ENCODE assay signal across 9 cellular contexts in genomic region chr7:47635091-47636090, GRCh38. TPM values are rescaled to one million over a fixed set of nuclear protein-coding genes. Genes with fewer than 3 reads are reported as not detected.
DNase-seq lines count a peak whose midpoint lies in the region; ATAC-seq and TF ChIP-seq lines count a peak whose summit lies in the region.
"Had no signal": no experiment of that assay in that cellular context is flagged by ENCODE, and none has a peak within 500 bp of the region (broad histone marks: within the 10 kb centered on the region; RNA-seq: fewer than 3 reads in every experiment).

No MANE protein-coding gene starts in this region.

- H3K4me1 Mint-ChIP-seq in activated CD4-positive, alpha-beta T cell treated with anti-CD3 and anti-CD28 coated beads for 36 hours, result no peaks in the 10 kb centered on the region

- no peaks in the 10 kb centered on the region for H3K27me3 Mint-ChIP-seq in activated CD4-positive, alpha-beta T cell treated with anti-CD3 and anti-CD28 coated beads for 36 hours

- no peak overlapping the region for H3K27ac Mint-ChIP-seq in activated CD4-positive, alpha-beta T cell treated with anti-CD3 and anti-CD28 coated beads for 36 hours

- no peak overlapping the region for H3K4me3 Mint-ChIP-seq in activated CD4-positive, alpha-beta T cell treated with anti-CD3 and anti-CD28 coated beads for 36 hours

- intact Hi-C loops in esophagus squamous epithelium (cut with DNase I), result no loop called here
- intact Hi-C loops in psoas muscle (cut with DNase I), result no loop called here
- intact Hi-C loops in activated CD4-positive, alpha-beta T cell treated with anti-CD3 and anti-CD28 coated beads for 36 hours (cut with DNase I, micrococcal nuclease), result no loop called here

- peaks cover 16 to 65% (median 48%) of the 10 kb centered on the region in 3 donors for H3K4me1 ChIP-seq in esophagus squamous epithelium
- H3K4me1 ChIP-seq in psoas muscle, result peaks cover 9% of the 10 kb centered on the region

- no peaks in the 10 kb centered on the region for H3K27me3 ChIP-seq in esophagus squamous epithelium
- H3K27me3 ChIP-seq in psoas muscle (ENCODE audit: insufficient read depth in 3 of 3, low read length in 2 of 3), result no peaks in the 10 kb centered on the region
- H3K27me3 ChIP-seq: Peyer's patch had no signal

- CTCF ChIA-PET in activated CD4-positive, alpha-beta T cell treated with anti-CD3 and anti-CD28 coated beads for 36 hours (lab: Charles Lee), result no interaction called here

- TF ChIP-seq POLR2A in esophagus squamous epithelium (IDR thresholded peaks at IDR 0.05), result peak in 1 of 4 donors; percentile 25

- ATAC-seq in psoas muscle, result peak; percentile 44 to 75 (median 66)
- ATAC-seq in activated CD4-positive, alpha-beta T cell treated with anti-CD3 and anti-CD28 coated beads for 36 hours, result no peak

- H3K9me3 Mint-ChIP-seq in activated CD4-positive, alpha-beta T cell treated with anti-CD3 and anti-CD28 coated beads for 36 hours (ENCODE audit: low read depth), result no peaks in the 10 kb centered on the region

- H3K27ac ChIP-seq in esophagus squamous epithelium (peak overlapping the region; percentile 57 to 81 (median 74)), psoas muscle (no peak overlapping the region)

- peak overlapping the region; percentile 16 to 52 (median 32) for H3K4me3 ChIP-seq in esophagus squamous epithelium
- H3K4me3 ChIP-seq in psoas muscle, result no peak overlapping the region

- no peaks in the 10 kb centered on the region for H3K9me3 ChIP-seq in esophagus squamous epithelium
- no peaks in the 10 kb centered on the region for H3K9me3 ChIP-seq in psoas muscle
- H3K9me3 ChIP-seq: Peyer's patch had no signal

- 39 to 46% methylated on average over 10 to 18 of the region's 25 CpGs for WGBS in esophagus squamous epithelium, 2 donors
- 40 to 62% (median 41%) methylated on average over 25 of the region's 25 CpGs for WGBS in psoas muscle, 3 donors

- DNase-seq in EH (ENCODE audit: low read depth), result peak; percentile 50
- peak; percentile 98 for DNase-seq in NCI-H510A (lab: John Stamatoyannopoulos, UW)
- DNase-seq in esophagus squamous epithelium (lab: John Stamatoyannopoulos, UW), result no peak
- no peak for DNase-seq in psoas muscle
- DNase-seq in activated CD4-positive, alpha-beta T cell treated with anti-CD3 and anti-CD28 coated beads for 36 hours, result no peak
- no peak for DNase-seq in amniotic stem cell (lab: John Stamatoyannopoulos, UW)
- no peak for DNase-seq in HCEC 1CT
- DNase-seq in inferior parietal cortex (ENCODE audit: extremely low spot score), result no peak

- no peak for TF ChIP-seq CTCF in esophagus squamous epithelium (IDR thresholded peaks at IDR 0.05)
- no peak for TF ChIP-seq CTCF in psoas muscle (IDR thresholded peaks at IDR 0.05)

- H3K36me3 Mint-ChIP-seq in activated CD4-positive, alpha-beta T cell treated with anti-CD3 and anti-CD28 coated beads for 36 hours (ENCODE audit: low read depth), result no peaks in the 10 kb centered on the region

- no peaks in the 10 kb centered on the region for H3K36me3 ChIP-seq in esophagus squamous epithelium
- H3K36me3 ChIP-seq in psoas muscle (ENCODE audit: insufficient read depth in 1 of 2, low read depth in 1 of 2), result no peaks in the 10 kb centered on the region
- H3K36me3 ChIP-seq: Peyer's patch had no signal

- POLR2A ChIA-PET in activated CD4-positive, alpha-beta T cell treated with anti-CD3 and anti-CD28 coated beads for 36 hours (lab: Charles Lee), result no interaction called here

RNA-seq across cellular contexts. Expression of gene TNS3, which starts 53.5 kb away (rescaled TPM):
- total RNA-seq in esophagus squamous epithelium, result 10 to 100 TPM in 2 of 4 donors, 1 to 10 TPM in 2; 6.6 to 16.0 (median 9.6) TPM
- total RNA-seq in psoas muscle, result 10 to 100 TPM; 35.0 to 75.3 (median 45.6) TPM
- 10 to 100 TPM; 11.5 to 20.2 (median 12.5) TPM for polyA plus RNA-seq in psoas muscle
- under 1 TPM; 0.11 TPM for total RNA-seq in activated CD4-positive, alpha-beta T cell treated with anti-CD3 and anti-CD28 coated beads for 36 hours

Comparison
In these comparisons a context has a peak if more than half of its experiments do, and no peak if none do; other contexts are left out.
1. DNase-seq: peak in EH (single experiment) and NCI-H510A (single experiment); none in esophagus squamous epithelium (single experiment), psoas muscle (0 of 2), activated CD4-positive, alpha-beta T cell treated with anti-CD3 and anti-CD28 coated beads for 36 hours (single experiment), amniotic stem cell (single experiment), HCEC 1CT (single experiment) and inferior parietal cortex (single experiment).
2. RNA of gene TNS3, which starts 53.5 kb away (total RNA-seq): 35.0 to 75.3 TPM in psoas muscle and 6.6 to 16.0 TPM in esophagus squamous epithelium; 0.11 TPM in activated CD4-positive, alpha-beta T cell treated with anti-CD3 and anti-CD28 coated beads for 36 hours; every median in the first group is over 4 times any median in the second.